Comparison of ENCODE assay signal across 8 cellular contexts in genomic region chr7:77699056-77699455, GRCh38. TPM values are rescaled to one million over a fixed set of nuclear protein-coding genes. Genes with fewer than 3 reads are reported as not detected.
DNase-seq lines count a peak whose midpoint lies in the region; ATAC-seq and FAIRE-seq lines count a peak whose summit lies in the region.

No MANE protein-coding gene starts in this region.

- peak; percentile 28 for ATAC-seq in GM19467 (IDR thresholded peaks at IDR 0.05; ENCODE audit: unreplicated experiment)
- no peak for ATAC-seq in stimulated activated effector memory CD8-positive, alpha-beta T cell treated with anti-CD3 and anti-CD28 coated beads, Interleukin-12 subunit alpha, Interleukin-12 subunit beta, amount 100 ng/mL, for 72 hours
- ATAC-seq in GM19328 (IDR thresholded peaks at IDR 0.05; ENCODE audit: unreplicated experiment) = no peak

- no peak overlapping the region for H3K27ac ChIP-seq in duodenal mucosa (ENCODE audit: low read depth, low read length)

- peaks cover 4% of the 10 kb centered on the region for H3K36me3 Mint-ChIP-seq in IgD-negative memory B cell
- H3K36me3 Mint-ChIP-seq in stimulated activated effector memory CD8-positive, alpha-beta T cell treated with anti-CD3 and anti-CD28 coated beads, Interleukin-12 subunit alpha, Interleukin-12 subunit beta, amount 100 ng/mL, for 72 hours = peaks cover 44% of the 10 kb centered on the region

- no peaks in the 10 kb centered on the region for H3K27me3 Mint-ChIP-seq in IgD-negative memory B cell

- peaks cover 39 to 47% (median 42%) of the 10 kb centered on the region in 3 donors for H3K4me1 Mint-ChIP-seq in IgD-negative memory B cell
- H3K4me1 Mint-ChIP-seq in stimulated activated effector memory CD8-positive, alpha-beta T cell treated with anti-CD3 and anti-CD28 coated beads, Interleukin-12 subunit alpha, Interleukin-12 subunit beta, amount 100 ng/mL, for 72 hours = peaks cover 63% of the 10 kb centered on the region

- FAIRE-seq in HTR-8/SVneo (lab: Jason Lieb, UNC) = no peak

- no peaks in the 10 kb centered on the region for H3K9me3 Mint-ChIP-seq in IgD-negative memory B cell
- no peaks in the 10 kb centered on the region for H3K9me3 Mint-ChIP-seq in stimulated activated effector memory CD8-positive, alpha-beta T cell treated with anti-CD3 and anti-CD28 coated beads, Interleukin-12 subunit alpha, Interleukin-12 subunit beta, amount 100 ng/mL, for 72 hours

- H3K4me1 ChIP-seq in duodenal mucosa (ENCODE audit: control insufficient read depth in 1 of 2, insufficient read depth in 2 of 2, low read length in 2 of 2) = peaks cover 24 to 35% of the 10 kb centered on the region in 2 donors

- peak overlapping the region; percentile 35 to 99 for H3K4me3 ChIP-seq in duodenal mucosa (ENCODE audit: low read depth in 1 of 2, low read length in 2 of 2)

- H3K27me3 ChIP-seq in duodenal mucosa (ENCODE audit: control insufficient read depth in 1 of 2, insufficient read depth in 2 of 2, low read length in 2 of 2) = no peaks in the 10 kb centered on the region

- DNase-seq in DMS53 treated with DMSO at 0.1 percent for 48 hours (lab: John Stamatoyannopoulos, UW; ENCODE audit: unreplicated experiment) (peak; percentile 44), HTR-8/SVneo (ENCODE audit: insufficient read length, low spot score) (no peak)
- DNase-seq in stimulated activated effector memory CD8-positive, alpha-beta T cell treated with anti-CD3 and anti-CD28 coated beads, Interleukin-12 subunit alpha, Interleukin-12 subunit beta, amount 100 ng/mL, for 72 hours (ENCODE audit: low spot score in 2 of 2) = no peak
- no peak for DNase-seq in stimulated activated naive CD4-positive, alpha-beta T cell (lab: John Stamatoyannopoulos, UW)

- no peaks in the 10 kb centered on the region for H3K36me3 ChIP-seq in duodenal mucosa (ENCODE audit: control insufficient read depth in 1 of 2, insufficient read depth in 2 of 2, low read length in 2 of 2)

- peak overlapping the region; percentile 56 to 98 (median 78) for H3K4me3 Mint-ChIP-seq in IgD-negative memory B cell
- peak overlapping the region; percentile 94 for H3K4me3 Mint-ChIP-seq in stimulated activated effector memory CD8-positive, alpha-beta T cell treated with anti-CD3 and anti-CD28 coated beads, Interleukin-12 subunit alpha, Interleukin-12 subunit beta, amount 100 ng/mL, for 72 hours

- H3K9me3 ChIP-seq in duodenal mucosa (ENCODE audit: control insufficient read depth in 1 of 2, low read length in 2 of 2) = no peaks in the 10 kb centered on the region

- H3K27ac Mint-ChIP-seq in IgD-negative memory B cell = peak overlapping the region; percentile 12 to 73 (median 71)
- peak overlapping the region; percentile 58 for H3K27ac Mint-ChIP-seq in stimulated activated effector memory CD8-positive, alpha-beta T cell treated with anti-CD3 and anti-CD28 coated beads, Interleukin-12 subunit alpha, Interleukin-12 subunit beta, amount 100 ng/mL, for 72 hours

- H3K9ac ChIP-seq in duodenal mucosa (ENCODE audit: low read depth in 1 of 2, low read length in 2 of 2) = peak overlapping the region; percentile 4 to 98

RNA-seq across cellular contexts. Expression of gene RSBN1L, which starts 2.8 kb away (rescaled TPM):
- polyA plus RNA-seq in IgD-negative memory B cell = 8.0 TPM
